In the genomic region with DNA sequence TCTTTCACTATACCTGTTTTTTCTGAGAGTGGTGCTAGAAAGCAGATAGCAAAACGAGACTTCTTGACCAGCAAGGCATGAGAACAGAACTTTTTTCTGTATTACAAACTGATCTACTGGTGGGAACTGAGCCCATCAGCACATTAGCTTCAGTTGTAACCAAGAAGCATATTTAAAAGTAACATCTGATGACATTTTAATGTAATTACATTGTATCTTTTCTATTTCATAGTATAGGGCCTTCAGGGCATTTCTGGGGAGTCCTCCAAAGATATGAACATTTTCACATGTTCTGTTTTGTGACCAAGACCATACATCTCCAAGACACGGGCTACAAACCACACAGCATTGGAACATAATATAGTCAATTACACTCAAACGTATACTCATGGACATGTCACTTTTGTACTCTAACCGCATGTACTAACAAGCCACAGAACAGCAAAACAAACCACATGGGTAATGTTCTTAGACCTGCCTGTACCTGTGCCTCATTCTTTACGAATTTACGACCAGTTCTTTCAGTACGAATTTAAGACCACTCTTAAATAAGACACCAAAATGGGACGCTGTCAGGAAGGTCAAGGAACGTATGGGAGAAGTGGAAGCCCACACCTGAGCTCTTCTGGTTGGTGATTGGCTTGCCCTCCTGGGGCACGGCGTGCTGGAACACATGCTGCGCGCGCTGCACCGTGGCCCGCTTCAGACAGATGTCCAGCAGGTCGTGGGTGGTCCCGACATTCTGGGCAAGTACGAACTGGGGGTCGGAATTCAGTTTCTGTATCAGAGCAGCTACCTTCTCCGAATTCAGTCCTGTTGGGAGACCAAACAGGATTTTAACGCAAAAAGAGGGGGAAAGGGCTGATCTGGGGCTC, we compare ENCODE assay signal across 1 cellular context.
TF ChIP-seq lines count a peak whose summit lies in the region.

No MANE protein-coding gene starts in this region.

TF ChIP-seq in H1, 55 proteins besides CTCF, POLR2A, EP300 and RAD21:
- TF ChIP-seq JUN (IDR thresholded peaks at IDR 0.05; ENCODE audit: low read depth, low read length) (no peak), KDM4A (IDR thresholded peaks at IDR 0.05; ENCODE audit: low read depth, low read length, severe bottlenecking) (peak; percentile 66), POU5F1 (IDR thresholded peaks at IDR 0.05; ENCODE audit: low read depth, low read length) (no peak), SIRT6 (IDR thresholded peaks at IDR 0.05; ENCODE audit: low read length) (no peak), YY1 (IDR thresholded peaks at IDR 0.05; ENCODE audit: low read depth, low read length) (no peak), SIN3A (conservative IDR thresholded peaks at IDR 0.05 in 1 of 2, IDR thresholded peaks at IDR 0.05 in 1 of 2; ENCODE audit: low read depth in 1 of 2, low read length in 2 of 2) (peak in 1 of 2 experiments; percentile 50; a peak in 1 of 4 replicates), SP4 (IDR thresholded peaks at IDR 0.05; ENCODE audit: low read length) (no peak), NRF1 (IDR thresholded peaks at IDR 0.05; ENCODE audit: low read depth, low read length) (no peak), CTBP2 (IDR thresholded peaks at IDR 0.05; ENCODE audit: borderline replicate concordance, insufficient read depth, insufficient read length, low read length) (peak; percentile 35), ZNF274 (IDR thresholded peaks at IDR 0.05; ENCODE audit: borderline replicate concordance, extremely low read depth, low read length) (no peak), FOSL1 (IDR thresholded peaks at IDR 0.05; ENCODE audit: insufficient read depth, low read depth, low read length) (no peak), PHF8 (conservative IDR thresholded peaks at IDR 0.05; ENCODE audit: low read depth, low read length) (no peak)
- TF ChIP-seq, protein P1, sequence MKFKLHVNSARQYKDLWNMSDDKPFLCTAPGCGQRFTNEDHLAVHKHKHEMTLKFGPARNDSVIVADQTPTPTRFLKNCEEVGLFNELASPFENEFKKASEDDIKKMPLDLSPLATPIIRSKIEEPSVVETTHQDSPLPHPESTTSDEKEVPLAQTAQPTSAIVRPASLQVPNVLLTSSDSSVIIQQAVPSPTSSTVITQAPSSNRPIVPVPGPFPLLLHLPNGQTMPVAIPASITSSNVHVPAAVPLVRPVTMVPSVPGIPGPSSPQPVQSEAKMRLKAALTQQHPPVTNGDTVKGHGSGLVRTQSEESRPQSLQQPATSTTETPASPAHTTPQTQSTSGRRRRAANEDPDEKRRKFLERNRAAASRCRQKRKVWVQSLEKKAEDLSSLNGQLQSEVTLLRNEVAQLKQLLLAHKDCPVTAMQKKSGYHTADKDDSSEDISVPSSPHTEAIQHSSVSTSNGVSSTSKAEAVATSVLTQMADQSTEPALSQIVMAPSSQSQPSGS (IDR thresholded peaks at IDR 0.05; ENCODE audit: low read length) = no peak
- TF ChIP-seq, protein P2, sequence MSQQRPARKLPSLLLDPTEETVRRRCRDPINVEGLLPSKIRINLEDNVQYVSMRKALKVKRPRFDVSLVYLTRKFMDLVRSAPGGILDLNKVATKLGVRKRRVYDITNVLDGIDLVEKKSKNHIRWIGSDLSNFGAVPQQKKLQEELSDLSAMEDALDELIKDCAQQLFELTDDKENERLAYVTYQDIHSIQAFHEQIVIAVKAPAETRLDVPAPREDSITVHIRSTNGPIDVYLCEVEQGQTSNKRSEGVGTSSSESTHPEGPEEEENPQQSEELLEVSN (IDR thresholded peaks at IDR 0.05) = peak; percentile 63
- TF ChIP-seq, protein P3, sequence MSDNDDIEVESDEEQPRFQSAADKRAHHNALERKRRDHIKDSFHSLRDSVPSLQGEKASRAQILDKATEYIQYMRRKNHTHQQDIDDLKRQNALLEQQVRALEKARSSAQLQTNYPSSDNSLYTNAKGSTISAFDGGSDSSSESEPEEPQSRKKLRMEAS (IDR thresholded peaks at IDR 0.05) = peak; percentile 67
- TF ChIP-seq, protein P4, sequence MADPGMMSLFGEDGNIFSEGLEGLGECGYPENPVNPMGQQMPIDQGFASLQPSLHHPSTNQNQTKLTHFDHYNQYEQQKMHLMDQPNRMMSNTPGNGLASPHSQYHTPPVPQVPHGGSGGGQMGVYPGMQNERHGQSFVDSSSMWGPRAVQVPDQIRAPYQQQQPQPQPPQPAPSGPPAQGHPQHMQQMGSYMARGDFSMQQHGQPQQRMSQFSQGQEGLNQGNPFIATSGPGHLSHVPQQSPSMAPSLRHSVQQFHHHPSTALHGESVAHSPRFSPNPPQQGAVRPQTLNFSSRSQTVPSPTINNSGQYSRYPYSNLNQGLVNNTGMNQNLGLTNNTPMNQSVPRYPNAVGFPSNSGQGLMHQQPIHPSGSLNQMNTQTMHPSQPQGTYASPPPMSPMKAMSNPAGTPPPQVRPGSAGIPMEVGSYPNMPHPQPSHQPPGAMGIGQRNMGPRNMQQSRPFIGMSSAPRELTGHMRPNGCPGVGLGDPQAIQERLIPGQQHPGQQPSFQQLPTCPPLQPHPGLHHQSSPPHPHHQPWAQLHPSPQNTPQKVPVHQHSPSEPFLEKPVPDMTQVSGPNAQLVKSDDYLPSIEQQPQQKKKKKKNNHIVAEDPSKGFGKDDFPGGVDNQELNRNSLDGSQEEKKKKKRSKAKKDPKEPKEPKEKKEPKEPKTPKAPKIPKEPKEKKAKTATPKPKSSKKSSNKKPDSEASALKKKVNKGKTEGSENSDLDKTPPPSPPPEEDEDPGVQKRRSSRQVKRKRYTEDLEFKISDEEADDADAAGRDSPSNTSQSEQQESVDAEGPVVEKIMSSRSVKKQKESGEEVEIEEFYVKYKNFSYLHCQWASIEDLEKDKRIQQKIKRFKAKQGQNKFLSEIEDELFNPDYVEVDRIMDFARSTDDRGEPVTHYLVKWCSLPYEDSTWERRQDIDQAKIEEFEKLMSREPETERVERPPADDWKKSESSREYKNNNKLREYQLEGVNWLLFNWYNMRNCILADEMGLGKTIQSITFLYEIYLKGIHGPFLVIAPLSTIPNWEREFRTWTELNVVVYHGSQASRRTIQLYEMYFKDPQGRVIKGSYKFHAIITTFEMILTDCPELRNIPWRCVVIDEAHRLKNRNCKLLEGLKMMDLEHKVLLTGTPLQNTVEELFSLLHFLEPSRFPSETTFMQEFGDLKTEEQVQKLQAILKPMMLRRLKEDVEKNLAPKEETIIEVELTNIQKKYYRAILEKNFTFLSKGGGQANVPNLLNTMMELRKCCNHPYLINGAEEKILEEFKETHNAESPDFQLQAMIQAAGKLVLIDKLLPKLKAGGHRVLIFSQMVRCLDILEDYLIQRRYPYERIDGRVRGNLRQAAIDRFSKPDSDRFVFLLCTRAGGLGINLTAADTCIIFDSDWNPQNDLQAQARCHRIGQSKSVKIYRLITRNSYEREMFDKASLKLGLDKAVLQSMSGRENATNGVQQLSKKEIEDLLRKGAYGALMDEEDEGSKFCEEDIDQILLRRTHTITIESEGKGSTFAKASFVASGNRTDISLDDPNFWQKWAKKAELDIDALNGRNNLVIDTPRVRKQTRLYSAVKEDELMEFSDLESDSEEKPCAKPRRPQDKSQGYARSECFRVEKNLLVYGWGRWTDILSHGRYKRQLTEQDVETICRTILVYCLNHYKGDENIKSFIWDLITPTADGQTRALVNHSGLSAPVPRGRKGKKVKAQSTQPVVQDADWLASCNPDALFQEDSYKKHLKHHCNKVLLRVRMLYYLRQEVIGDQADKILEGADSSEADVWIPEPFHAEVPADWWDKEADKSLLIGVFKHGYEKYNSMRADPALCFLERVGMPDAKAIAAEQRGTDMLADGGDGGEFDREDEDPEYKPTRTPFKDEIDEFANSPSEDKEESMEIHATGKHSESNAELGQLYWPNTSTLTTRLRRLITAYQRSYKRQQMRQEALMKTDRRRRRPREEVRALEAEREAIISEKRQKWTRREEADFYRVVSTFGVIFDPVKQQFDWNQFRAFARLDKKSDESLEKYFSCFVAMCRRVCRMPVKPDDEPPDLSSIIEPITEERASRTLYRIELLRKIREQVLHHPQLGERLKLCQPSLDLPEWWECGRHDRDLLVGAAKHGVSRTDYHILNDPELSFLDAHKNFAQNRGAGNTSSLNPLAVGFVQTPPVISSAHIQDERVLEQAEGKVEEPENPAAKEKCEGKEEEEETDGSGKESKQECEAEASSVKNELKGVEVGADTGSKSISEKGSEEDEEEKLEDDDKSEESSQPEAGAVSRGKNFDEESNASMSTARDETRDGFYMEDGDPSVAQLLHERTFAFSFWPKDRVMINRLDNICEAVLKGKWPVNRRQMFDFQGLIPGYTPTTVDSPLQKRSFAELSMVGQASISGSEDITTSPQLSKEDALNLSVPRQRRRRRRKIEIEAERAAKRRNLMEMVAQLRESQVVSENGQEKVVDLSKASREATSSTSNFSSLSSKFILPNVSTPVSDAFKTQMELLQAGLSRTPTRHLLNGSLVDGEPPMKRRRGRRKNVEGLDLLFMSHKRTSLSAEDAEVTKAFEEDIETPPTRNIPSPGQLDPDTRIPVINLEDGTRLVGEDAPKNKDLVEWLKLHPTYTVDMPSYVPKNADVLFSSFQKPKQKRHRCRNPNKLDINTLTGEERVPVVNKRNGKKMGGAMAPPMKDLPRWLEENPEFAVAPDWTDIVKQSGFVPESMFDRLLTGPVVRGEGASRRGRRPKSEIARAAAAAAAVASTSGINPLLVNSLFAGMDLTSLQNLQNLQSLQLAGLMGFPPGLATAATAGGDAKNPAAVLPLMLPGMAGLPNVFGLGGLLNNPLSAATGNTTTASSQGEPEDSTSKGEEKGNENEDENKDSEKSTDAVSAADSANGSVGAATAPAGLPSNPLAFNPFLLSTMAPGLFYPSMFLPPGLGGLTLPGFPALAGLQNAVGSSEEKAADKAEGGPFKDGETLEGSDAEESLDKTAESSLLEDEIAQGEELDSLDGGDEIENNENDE (IDR thresholded peaks at IDR 0.05; ENCODE audit: insufficient replicate concordance, low read length) = no peak
TF ChIP-seq in H1: peak in this region for 5.
